15 cellular contexts compared by ENCODE assay signal in the genomic region with DNA sequence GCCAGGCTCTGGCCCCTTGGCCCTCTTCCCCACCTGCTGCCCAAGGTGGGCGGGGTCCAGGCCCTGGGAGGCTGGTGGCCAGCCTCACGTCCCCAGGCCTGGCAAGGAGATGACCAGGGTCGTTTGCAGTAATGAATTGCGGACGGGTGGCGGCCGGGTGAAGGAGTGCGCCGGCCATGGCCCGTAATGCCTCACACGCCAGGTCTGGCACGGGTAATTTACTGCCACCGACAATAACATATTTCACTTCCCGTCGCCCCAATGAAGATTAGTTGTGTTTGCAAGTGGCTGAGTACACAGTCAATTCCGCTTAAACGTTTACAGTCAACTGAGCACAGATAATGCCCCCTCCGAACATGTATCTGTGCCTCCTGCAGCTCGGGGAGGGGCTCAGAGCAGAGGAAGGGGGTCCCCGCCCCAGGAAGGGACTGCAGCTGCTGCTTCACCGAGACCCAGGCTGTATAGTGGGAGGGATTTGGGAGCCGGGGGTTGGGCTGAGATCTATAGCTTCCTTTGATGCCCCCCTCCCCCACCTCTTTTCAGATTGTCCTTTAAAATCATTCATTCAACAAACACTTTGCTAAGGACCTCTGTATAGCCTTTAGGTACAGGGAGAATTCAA. TPM values are rescaled to one million over a fixed set of nuclear protein-coding genes. Genes with fewer than 3 reads are reported as not detected.
DNase-seq lines count a peak whose midpoint lies in the region; ATAC-seq lines count a peak whose summit lies in the region.
"Had no signal": no experiment of that assay in that cellular context is flagged by ENCODE, and none has a peak within 500 bp of the region (broad histone marks: within the 10 kb centered on the region; RNA-seq: fewer than 3 reads in every experiment).

No MANE protein-coding gene starts in this region.

- H3K9me2 ChIP-seq in Karpas-422 (replicated peaks; ENCODE audit: insufficient read depth, low read length): no peaks in the 10 kb centered on the region

- no peaks in the 10 kb centered on the region for H3K9me3 Mint-ChIP-seq in activated naive CD4-positive, alpha-beta T cell treated with anti-CD3 and anti-CD28 coated beads, Interleukin-2, amount 50 U/mL, for 24 hours
- H3K9me3 Mint-ChIP-seq: activated CD4-positive, alpha-beta memory T cell treated with anti-CD3 and anti-CD28 coated beads for 36 hours; T-helper 2 cell treated with Interferon-gamma antibody and Interleukin-4, amounts not matched to agents 5 μg/mL and 100 μg/mL, for 36 hours had no signal

- H3K9me3 ChIP-seq in Karpas-422 (ENCODE audit: low read length): no peaks in the 10 kb centered on the region

- H2AFZ ChIP-seq in Karpas-422 (ENCODE audit: low read length): no peak overlapping the region
- H2AFZ ChIP-seq: PC-9 had no signal

- intact Hi-C loops in cardiac septum (cut with DNase I): no loop called here

- H3K4me2 ChIP-seq in Karpas-422 (ENCODE audit: low read depth, low read length, poor library complexity, severe bottlenecking): no peak overlapping the region
- H3K4me2 ChIP-seq: PC-9 had no signal

- H3K9ac ChIP-seq in Karpas-422 (ENCODE audit: low read length): no peak overlapping the region

- H3K36me3 Mint-ChIP-seq in activated naive CD4-positive, alpha-beta T cell treated with anti-CD3 and anti-CD28 coated beads, Interleukin-2, amount 50 U/mL, for 24 hours: no peaks in the 10 kb centered on the region
- H3K36me3 Mint-ChIP-seq: activated CD4-positive, alpha-beta memory T cell treated with anti-CD3 and anti-CD28 coated beads for 36 hours had no signal

- H3K4me3 Mint-ChIP-seq in activated naive CD4-positive, alpha-beta T cell treated with anti-CD3 and anti-CD28 coated beads, Interleukin-2, amount 50 U/mL, for 24 hours: peak overlapping the region; percentile 36
- H3K4me3 Mint-ChIP-seq: activated CD4-positive, alpha-beta memory T cell treated with anti-CD3 and anti-CD28 coated beads for 36 hours; T-helper 2 cell treated with Interferon-gamma antibody and Interleukin-4, amounts not matched to agents 5 μg/mL and 100 μg/mL, for 36 hours had no signal

- peak overlapping the region; percentile 58 for H3K27ac ChIP-seq in cingulate gyrus (ENCODE audit: low read depth, low read length)
- no peak overlapping the region for H3K27ac ChIP-seq in Karpas-422 (ENCODE audit: low read length)
- H3K27ac ChIP-seq: PC-9 had no signal

- peaks cover 3% of the 10 kb centered on the region for H3K4me1 Mint-ChIP-seq in activated naive CD4-positive, alpha-beta T cell treated with anti-CD3 and anti-CD28 coated beads, Interleukin-2, amount 50 U/mL, for 24 hours

- no peaks in the 10 kb centered on the region for H4K20me1 ChIP-seq in Karpas-422 (ENCODE audit: insufficient read depth, low read depth, low read length)

- no peak overlapping the region for H3K4me3 ChIP-seq in Karpas-422 (ENCODE audit: low read length)
- H3K4me3 ChIP-seq: PC-9 had no signal

- DNase-seq in activated naive CD4-positive, alpha-beta T cell treated with Interleukin-2 at 50 U/mL for 16 hours: no peak
- peak; percentile 95 for DNase-seq in NCI-H345 treated with DMSO at 0.1 percent for 48 hours (lab: John Stamatoyannopoulos, UW; ENCODE audit: unreplicated experiment)
- DNase-seq in cardiac septum (ENCODE audit: low spot score): no peak
- DNase-seq in Karpas-422: no peak
- DNase-seq: ACHN; activated CD4-positive, alpha-beta memory T cell treated with anti-CD3 and anti-CD28 coated beads for 36 hours; activated effector memory CD4-positive, alpha-beta T cell treated with Interleukin-2 at 50 U/mL for 16 hours; DMS 273 treated with DMSO at 0.1 percent for 48 hours; head of caudate nucleus; PC-9 had no signal

- no peak for ATAC-seq in GM19035 (IDR thresholded peaks at IDR 0.05; ENCODE audit: unreplicated experiment)
- ATAC-seq in GM18868 (IDR thresholded peaks at IDR 0.05; ENCODE audit: unreplicated experiment): no peak

- no peaks in the 10 kb centered on the region for H3K36me3 ChIP-seq in Karpas-422 (ENCODE audit: insufficient read depth, low read length)

- no peaks in the 10 kb centered on the region for H3K27me3 ChIP-seq in Karpas-422 (ENCODE audit: low read length)

- H3K4me1 ChIP-seq in Karpas-422 (ENCODE audit: low read length): no peaks in the 10 kb centered on the region

- H3K27ac Mint-ChIP-seq in activated naive CD4-positive, alpha-beta T cell treated with anti-CD3 and anti-CD28 coated beads, Interleukin-2, amount 50 U/mL, for 24 hours: no peak overlapping the region
- H3K27ac Mint-ChIP-seq: activated CD4-positive, alpha-beta memory T cell treated with anti-CD3 and anti-CD28 coated beads for 36 hours; T-helper 2 cell treated with Interferon-gamma antibody and Interleukin-4, amounts not matched to agents 5 μg/mL and 100 μg/mL, for 36 hours had no signal

- H3K27me3 Mint-ChIP-seq in activated naive CD4-positive, alpha-beta T cell treated with anti-CD3 and anti-CD28 coated beads, Interleukin-2, amount 50 U/mL, for 24 hours: peaks cover 9% of the 10 kb centered on the region

- no peaks in the 10 kb centered on the region for H3K79me2 ChIP-seq in Karpas-422 (ENCODE audit: low read length)

RNA-seq across cellular contexts. Expression of a gene that starts 48.4 kb away (rescaled TPM):
- total RNA-seq in cardiac septum: 12.4 TPM
- 14.7 and 19.0 TPM in 2 replicates for total RNA-seq in Karpas-422 (2014; rRNA removed; shearing (Covaris generic); ENCODE audit: low replicate concordance)

RNA-seq across cellular contexts. Expression of a gene that starts 48.7 kb away (rescaled TPM):
- 41.3 TPM for total RNA-seq in cardiac septum
- 33.5 and 46.1 TPM in 2 replicates for total RNA-seq in Karpas-422 (2014; rRNA removed; shearing (Covaris generic); ENCODE audit: low replicate concordance)
